In genomic region chrX:45824471-45824870, GRCh38 we compare ENCODE assay signal across 9 cellular contexts.
A peak's percentile ranks its signal among the peaks of the same experiment; 100 is the strongest.
DNase-seq lines count a peak whose midpoint lies in the region; ATAC-seq, FAIRE-seq and TF ChIP-seq lines count a peak whose summit lies in the region.
"Had no signal": no experiment of that assay in that cellular context is flagged by ENCODE, and none has a peak within 500 bp of the region (broad histone marks: within the 10 kb centered on the region; RNA-seq: fewer than 3 reads in every experiment).

No MANE protein-coding gene starts in this region.

- DNase-seq in GM03348 (ENCODE audit: low spot score) (peak; percentile 72), NCI-H226 (peak; percentile 86), hepatic stellate cell (ENCODE audit: low spot score) (peak; percentile 72), NCI-H187 (lab: John Stamatoyannopoulos, UW) (no peak), frontal cortex (ENCODE audit: low spot score in 2 of 2) (no peak), testis (no peak)
- peak; percentile 30 for DNase-seq in activated T-cell treated with anti-CD3 and anti-CD28 coated beads, Interleukin-2, amount 50 U/mL, for 1 hour
- no peak for DNase-seq in stimulated activated effector memory CD8-positive, alpha-beta T cell treated with anti-CD3 and anti-CD28 coated beads, Interleukin-12 subunit alpha, Interleukin-12 subunit beta, amount 100 ng/mL, for 72 hours (ENCODE audit: low spot score in 2 of 2)

- intact Hi-C loops in testis (cut with DNase I; ENCODE audit: low total_unique reads) = no loop called here

- FAIRE-seq in frontal cortex (lab: Jason Lieb, UNC) = no peak

- no peak for TF ChIP-seq CTCF in testis (IDR thresholded peaks at IDR 0.05)

- peaks cover 64% of the 10 kb centered on the region for H3K36me3 Mint-ChIP-seq in stimulated activated effector memory CD8-positive, alpha-beta T cell treated with anti-CD3 and anti-CD28 coated beads, Interleukin-12 subunit alpha, Interleukin-12 subunit beta, amount 100 ng/mL, for 72 hours

- no peaks in the 10 kb centered on the region for H3K4me1 ChIP-seq in testis

- peak overlapping the region; percentile 73 for H3K27ac Mint-ChIP-seq in stimulated activated effector memory CD8-positive, alpha-beta T cell treated with anti-CD3 and anti-CD28 coated beads, Interleukin-12 subunit alpha, Interleukin-12 subunit beta, amount 100 ng/mL, for 72 hours

- no peaks in the 10 kb centered on the region for H3K27me3 ChIP-seq in testis

- no peaks in the 10 kb centered on the region for H3K9me3 Mint-ChIP-seq in stimulated activated effector memory CD8-positive, alpha-beta T cell treated with anti-CD3 and anti-CD28 coated beads, Interleukin-12 subunit alpha, Interleukin-12 subunit beta, amount 100 ng/mL, for 72 hours

- peaks cover 7% of the 10 kb centered on the region for H3K4me1 Mint-ChIP-seq in stimulated activated effector memory CD8-positive, alpha-beta T cell treated with anti-CD3 and anti-CD28 coated beads, Interleukin-12 subunit alpha, Interleukin-12 subunit beta, amount 100 ng/mL, for 72 hours

- TF ChIP-seq POLR2A in testis (IDR thresholded peaks at IDR 0.05) = no peak

- H3K27ac ChIP-seq in testis = no peak overlapping the region
- H3K27ac ChIP-seq: KMS-11 had no signal

- H3K4me3 ChIP-seq in testis = no peak overlapping the region

- H3K9me3 ChIP-seq in testis = no peaks in the 10 kb centered on the region

- H3K4me3 Mint-ChIP-seq in stimulated activated effector memory CD8-positive, alpha-beta T cell treated with anti-CD3 and anti-CD28 coated beads, Interleukin-12 subunit alpha, Interleukin-12 subunit beta, amount 100 ng/mL, for 72 hours = peak overlapping the region; percentile 20

- 57 to 65% methylated on average over 6 of the region's 6 CpGs for WGBS in testis, 2 donors

- no peaks in the 10 kb centered on the region for H3K36me3 ChIP-seq in testis (ENCODE audit: low read depth, missing control alignments)

- ATAC-seq in stimulated activated effector memory CD8-positive, alpha-beta T cell treated with anti-CD3 and anti-CD28 coated beads, Interleukin-12 subunit alpha, Interleukin-12 subunit beta, amount 100 ng/mL, for 72 hours = peak; percentile 99

Comparison
In these comparisons a context has a peak if more than half of its experiments do, and no peak if none do; other contexts are left out.
1. DNase-seq: peak in GM03348 (single experiment), NCI-H226 (single experiment), activated T-cell treated with anti-CD3 and anti-CD28 coated beads, Interleukin-2, amount 50 U/mL, for 1 hour (single experiment) and hepatic stellate cell (single experiment); none in stimulated activated effector memory CD8-positive, alpha-beta T cell treated with anti-CD3 and anti-CD28 coated beads, Interleukin-12 subunit alpha, Interleukin-12 subunit beta, amount 100 ng/mL, for 72 hours (0 of 2), NCI-H187 (0 of 2), frontal cortex (0 of 2) and testis (single experiment).